8 cellular contexts compared by ENCODE assay signal in genomic region chr2:42100696-42101585, GRCh38. TPM values are rescaled to one million over a fixed set of nuclear protein-coding genes. Genes with fewer than 3 reads are reported as not detected.
DNase-seq lines count a peak whose midpoint lies in the region; ATAC-seq and TF ChIP-seq lines count a peak whose summit lies in the region.

No MANE protein-coding gene starts in this region.

- H3K9me3 ChIP-seq in stomach smooth muscle (ENCODE audit: control insufficient read depth in 2 of 2, low read length in 2 of 2), result peaks cover 0 to 2% of the 10 kb centered on the region in 2 donors
- H3K9me3 ChIP-seq in OCI-LY7 (ENCODE audit: low read length), result 0 out of 2 replicates have a peak, but pooled peaks cover 11% of the 10 kb centered on the region

- POLR2A ChIA-PET in activated CD4-positive, alpha-beta memory T cell treated with anti-CD3 and anti-CD28 coated beads, Interleukin-2, amount 10 ng/mL, durations not matched to agents 7 days and 5 days (lab: Charles Lee), result interaction anchor here (0.9 to 11.2 kb wide), 10 partner anchors 11 to 260 kb away, joined by 3 to 240 read pairs (median 7); no protein-coding TSS in a partner anchor
- POLR2A ChIA-PET in OCI-LY7 (lab: Charles Lee), result interaction anchor here (0.6 to 1.2 kb wide), 2 partner anchors 62 to 74 kb away, joined by 3 read pairs; no protein-coding TSS in a partner anchor

- intact Hi-C loops in OCI-LY7 (cut with micrococcal nuclease; ENCODE audit: unreplicated experiment), result no loop called here

- peak; percentile 14 for TF ChIP-seq POLR2A in GM18526 (IDR thresholded peaks at IDR 0.05; ENCODE audit: extremely low read depth, insufficient read length)

- H3K79me2 ChIP-seq in OCI-LY7 (ENCODE audit: insufficient read depth, low read depth, low read length), result no peaks in the 10 kb centered on the region

- H3K4me3 ChIP-seq in stomach smooth muscle (ENCODE audit: low read length in 2 of 2) (peak overlapping the region; percentile 39 to 64), OCI-LY7 (ENCODE audit: low read depth, low read length, poor library complexity, severe bottlenecking) (no peak overlapping the region)

- H3K4me3 Mint-ChIP-seq in activated CD4-positive, alpha-beta memory T cell treated with anti-CD3 and anti-CD28 coated beads, Interleukin-2, amount 10 ng/mL, durations not matched to agents 7 days and 5 days, result peak overlapping the region; percentile 31
- H3K4me3 Mint-ChIP-seq in effector memory CD8-positive, alpha-beta T cell, result peak overlapping the region; percentile 82 to 94

- no peaks in the 10 kb centered on the region for H3K27me3 Mint-ChIP-seq in activated CD4-positive, alpha-beta memory T cell treated with anti-CD3 and anti-CD28 coated beads, Interleukin-2, amount 10 ng/mL, durations not matched to agents 7 days and 5 days
- no peaks in the 10 kb centered on the region for H3K27me3 Mint-ChIP-seq in effector memory CD8-positive, alpha-beta T cell

- H3K36me3 Mint-ChIP-seq in activated CD4-positive, alpha-beta memory T cell treated with anti-CD3 and anti-CD28 coated beads, Interleukin-2, amount 10 ng/mL, durations not matched to agents 7 days and 5 days (ENCODE audit: low read depth), result peaks cover 16% of the 10 kb centered on the region
- peaks cover 54% of the 10 kb centered on the region for H3K36me3 Mint-ChIP-seq in effector memory CD8-positive, alpha-beta T cell (ENCODE audit: insufficient read depth)

- H3K4me1 Mint-ChIP-seq in activated CD4-positive, alpha-beta memory T cell treated with anti-CD3 and anti-CD28 coated beads, Interleukin-2, amount 10 ng/mL, durations not matched to agents 7 days and 5 days, result peaks cover 47% of the 10 kb centered on the region
- H3K4me1 Mint-ChIP-seq in effector memory CD8-positive, alpha-beta T cell (ENCODE audit: low read depth in 2 of 2), result peaks cover 55 to 65% of the 10 kb centered on the region in 2 donors

- H3K27ac ChIP-seq in stomach smooth muscle (ENCODE audit: low read length), result peak overlapping the region; percentile 69
- H3K27ac ChIP-seq in OCI-LY7 (ENCODE audit: low read depth, low read length, poor library complexity, severe bottlenecking), result no peak overlapping the region

- no peaks in the 10 kb centered on the region for H3K9me2 ChIP-seq in OCI-LY7 (ENCODE audit: insufficient read depth, low read length)

- H2AFZ ChIP-seq in OCI-LY7 (ENCODE audit: low read length), result no peak overlapping the region

- H4K20me1 ChIP-seq in OCI-LY7 (ENCODE audit: insufficient read depth, low read length), result no peaks in the 10 kb centered on the region

- H3K9ac ChIP-seq in stomach smooth muscle (ENCODE audit: low read length in 2 of 2), result peak overlapping the region in 1 of 2 donors; percentile 49

- H3K4me2 ChIP-seq in OCI-LY7 (ENCODE audit: low read length), result no peak overlapping the region; the same call in 1 of the 2 replicates

- CTCF ChIA-PET in activated CD4-positive, alpha-beta memory T cell treated with anti-CD3 and anti-CD28 coated beads, Interleukin-2, amount 10 ng/mL, durations not matched to agents 7 days and 5 days (lab: Charles Lee), result interaction anchor here (0.9 to 1.7 kb wide), 5 partner anchors 11 to 152 kb away, joined by 3 to 7 read pairs (median 3); no protein-coding TSS in a partner anchor
- CTCF ChIA-PET in OCI-LY7 (lab: Charles Lee; ENCODE audit: unreplicated experiment), result interaction anchor here (0.6 kb wide), 1 partner anchor 199 kb away, joined by 3 read pairs; no protein-coding TSS in a partner anchor

- peak; percentile 69 for DNase-seq in activated CD4-positive, alpha-beta memory T cell treated with anti-CD3 and anti-CD28 coated beads, Interleukin-2, amount 10 ng/mL, durations not matched to agents 7 days and 5 days
- DNase-seq in effector memory CD8-positive, alpha-beta T cell, result peak; percentile 64 to 68 (median 66)
- DNase-seq in mucosa of gallbladder (ENCODE audit: low spot score), result peak; percentile 56
- DNase-seq in OCI-LY7 (ENCODE audit: low spot score), result no peak
- no peak for DNase-seq in H4 (ENCODE audit: low spot score)

- H3K36me3 ChIP-seq in stomach smooth muscle (ENCODE audit: control insufficient read depth in 2 of 2, insufficient read depth in 2 of 2, low read length in 2 of 2) (no peaks in the 10 kb centered on the region), OCI-LY7 (ENCODE audit: insufficient read depth, low read length) (no peaks in the 10 kb centered on the region; the same call in 1 of the 2 replicates)

- ATAC-seq in effector memory CD8-positive, alpha-beta T cell (replicated peaks), result peak; percentile 36
- ATAC-seq in HG02759 (IDR thresholded peaks at IDR 0.05; ENCODE audit: unreplicated experiment), result no peak

- no peak for TF ChIP-seq CTCF in OCI-LY7 (conservative IDR thresholded peaks at IDR 0.05; ENCODE audit: low read length)

- peaks cover 10% of the 10 kb centered on the region for H3K9me3 Mint-ChIP-seq in activated CD4-positive, alpha-beta memory T cell treated with anti-CD3 and anti-CD28 coated beads, Interleukin-2, amount 10 ng/mL, durations not matched to agents 7 days and 5 days
- peaks cover 0 to 7% of the 10 kb centered on the region in 2 donors for H3K9me3 Mint-ChIP-seq in effector memory CD8-positive, alpha-beta T cell

- H3K4me1 ChIP-seq in stomach smooth muscle (ENCODE audit: control insufficient read depth, insufficient read depth, low read length) (peaks cover 19% of the 10 kb centered on the region), OCI-LY7 (ENCODE audit: insufficient read depth, low read length, poor library complexity, severe bottlenecking) (peaks cover 64% of the 10 kb centered on the region)

- peak overlapping the region; percentile 53 for H3K27ac Mint-ChIP-seq in activated CD4-positive, alpha-beta memory T cell treated with anti-CD3 and anti-CD28 coated beads, Interleukin-2, amount 10 ng/mL, durations not matched to agents 7 days and 5 days
- H3K27ac Mint-ChIP-seq in effector memory CD8-positive, alpha-beta T cell, result peak overlapping the region in 1 of 2 donors; percentile 89

- no TSS peak for BruUV-seq in OCI-LY7 (replicated peaks; lab: Mats Ljungman, UMichigan)

- H3K27me3 ChIP-seq in stomach smooth muscle (ENCODE audit: control insufficient read depth in 1 of 2, insufficient read depth in 2 of 2, low read length in 2 of 2), result no peaks in the 10 kb centered on the region

RNA-seq across cellular contexts. Expression of gene PKDCC, which starts 53.1 kb away (rescaled TPM):
- total RNA-seq in activated CD4-positive, alpha-beta memory T cell treated with anti-CD3 and anti-CD28 coated beads, Interleukin-2, amount 10 ng/mL, durations not matched to agents 7 days and 5 days, result not detected
- total RNA-seq in mucosa of gallbladder, result 128 TPM
- total RNA-seq in OCI-LY7 (2014; rRNA removed; shearing (Covaris generic)), result not detected in 2 replicates
- not detected in 2 replicates for total RNA-seq in OCI-LY7 (2022)
- 10.2 and 17.2 TPM in 2 replicates for total RNA-seq in H4 (2014; rRNA removed; shearing (Covaris generic))

Comparison
In these comparisons a context has a peak if more than half of its experiments do, and no peak if none do; other contexts are left out.
1. DNase-seq: peak in activated CD4-positive, alpha-beta memory T cell treated with anti-CD3 and anti-CD28 coated beads, Interleukin-2, amount 10 ng/mL, durations not matched to agents 7 days and 5 days (single experiment), effector memory CD8-positive, alpha-beta T cell (3 of 3) and mucosa of gallbladder (single experiment); none in OCI-LY7 (single experiment) and H4 (single experiment).